In genomic region chr12:11756022-11756421, GRCh38 we compare ENCODE assay signal across 13 cellular contexts.
DNase-seq lines count a peak whose midpoint lies in the region; ATAC-seq, FAIRE-seq and TF ChIP-seq lines count a peak whose summit lies in the region.
"Had no signal": no experiment of that assay in that cellular context is flagged by ENCODE, and none has a peak within 500 bp of the region (broad histone marks: within the 10 kb centered on the region; RNA-seq: fewer than 3 reads in every experiment).

No MANE protein-coding gene starts in this region.

- H3K23ac ChIP-seq in IMR-90 (ENCODE audit: low read depth, low read length): 0 out of 2 replicates have a peak overlapping the region, but pooled peaks have one; percentile 31

- H3K14ac ChIP-seq in IMR-90 (replicated peaks; ENCODE audit: low read depth, low read length): peak overlapping the region; percentile 43; the same call in 1 of the 2 replicates

- H4K5ac ChIP-seq in IMR-90 (ENCODE audit: low read depth, low read length): no peak overlapping the region; the same call in 1 of the 2 replicates

- no peak overlapping the region for H3K56ac ChIP-seq in IMR-90 (ENCODE audit: extremely low read depth, insufficient read depth, low read length)

- H4K20me1 ChIP-seq in IMR-90 (ENCODE audit: insufficient read depth, low read length): no peaks in the 10 kb centered on the region
- peaks cover 8% of the 10 kb centered on the region for H4K20me1 ChIP-seq in astrocyte (ENCODE audit: insufficient read depth, low read length)

- H3K4me3 Mint-ChIP-seq in astrocyte (ENCODE audit: unreplicated experiment): peak overlapping the region; percentile 18
- H3K4me3 Mint-ChIP-seq in memory B cell: no peak overlapping the region
- H3K4me3 Mint-ChIP-seq: CD4-positive, alpha-beta T cell had no signal

- peaks cover 19% of the 10 kb centered on the region; the same call in 1 of the 2 replicates for H3K9me1 ChIP-seq in IMR-90 (ENCODE audit: insufficient read depth, low read length)

- H2AK9ac ChIP-seq in IMR-90 (replicated peaks; ENCODE audit: low read depth, low read length, poor library complexity): no peak overlapping the region

- intact Hi-C loops in IMR-90 (cut with micrococcal nuclease): no loop called here
- intact Hi-C loops in spleen (cut with DNase I; ENCODE audit: low total_unique reads): no loop called here

- no peaks in the 10 kb centered on the region for H3K27me3 ChIP-seq in IMR-90 (ENCODE audit: control insufficient read depth, insufficient read depth, low read length)
- no peaks in the 10 kb centered on the region for H3K27me3 ChIP-seq in astrocyte (ENCODE audit: insufficient read depth, low read length)
- no peaks in the 10 kb centered on the region for H3K27me3 ChIP-seq in spleen (replicated peaks in 1 of 7)
- no peaks in the 10 kb centered on the region for H3K27me3 ChIP-seq in foreskin keratinocyte

- no peak overlapping the region for H3K27ac Mint-ChIP-seq in astrocyte (ENCODE audit: unreplicated experiment)
- H3K27ac Mint-ChIP-seq in memory B cell: peak overlapping the region; percentile 83
- H3K27ac Mint-ChIP-seq: CD4-positive, alpha-beta T cell had no signal

- no peak for DNase-seq in IMR-90
- DNase-seq in astrocyte (ENCODE audit: low read depth): no peak
- no peak for DNase-seq in memory B cell (ENCODE audit: low spot score in 2 of 2)
- no peak for DNase-seq in spleen
- DNase-seq in foreskin keratinocyte: no peak
- DNase-seq in SKM-1 treated with dmso at 0.1 percent for 144 hours (lab: John Stamatoyannopoulos, UW; ENCODE audit: unreplicated experiment): no peak
- DNase-seq in iPS-NIHi11 (ENCODE audit: low spot score): no peak
- DNase-seq in HUDEP-2 (lab: John Stamatoyannopoulos, UW; ENCODE audit: unreplicated experiment in 76 of 76): no peak
- DNase-seq: CD4-positive, alpha-beta T cell; GF-D8; HCEC 1CT; OCI-M1 had no signal

- H2AFZ ChIP-seq in IMR-90 (replicated peaks; ENCODE audit: low read length, poor library complexity) (no peak overlapping the region), astrocyte (ENCODE audit: low read depth, low read length) (no peak overlapping the region)

- peak overlapping the region; percentile 77 for H3K4ac ChIP-seq in IMR-90 (ENCODE audit: low read depth, low read length)

- H3K27me3 Mint-ChIP-seq in astrocyte (ENCODE audit: low read depth, unreplicated experiment): no peaks in the 10 kb centered on the region
- H3K27me3 Mint-ChIP-seq in memory B cell: no peaks in the 10 kb centered on the region
- H3K27me3 Mint-ChIP-seq: CD4-positive, alpha-beta T cell had no signal

- no peak for FAIRE-seq in astrocyte (lab: Jason Lieb, UNC)
- FAIRE-seq: endometrium had no signal

- TF ChIP-seq RAD21 in IMR-90 (IDR thresholded peaks at IDR 0.05; ENCODE audit: low read length): no peak

- H3K4me1 Mint-ChIP-seq in astrocyte (ENCODE audit: low read depth, unreplicated experiment) (peaks cover 47% of the 10 kb centered on the region), memory B cell (peaks cover 51% of the 10 kb centered on the region)

- H3K4me1 ChIP-seq in IMR-90 (ENCODE audit: control insufficient read depth, insufficient read depth, low read length) (peaks cover 16% of the 10 kb centered on the region), astrocyte (ENCODE audit: insufficient read depth, low read length) (peaks cover 16% of the 10 kb centered on the region), spleen (peaks cover 26 to 89% (median 56%) of the 10 kb centered on the region in 6 donors), foreskin keratinocyte (no peaks in the 10 kb centered on the region)

- H3K9ac ChIP-seq in IMR-90 (ENCODE audit: low read depth, low read length) (no peak overlapping the region), astrocyte (ENCODE audit: low read length) (peak overlapping the region; percentile 5)

- peaks cover 7% of the 10 kb centered on the region for H3K36me3 Mint-ChIP-seq in astrocyte (ENCODE audit: low read depth, unreplicated experiment)
- peaks cover 22% of the 10 kb centered on the region for H3K36me3 Mint-ChIP-seq in memory B cell

- H2BK15ac ChIP-seq in IMR-90 (ENCODE audit: low read depth, low read length): peak overlapping the region; percentile 5; the same call in 1 of the 3 replicates

- H3K27ac ChIP-seq in IMR-90 (ENCODE audit: insufficient read depth, low read length) (no peak overlapping the region), astrocyte (ENCODE audit: low read depth, low read length) (peak overlapping the region; percentile 42), spleen (peak overlapping the region in 5 of 8 donors; percentile 9 to 89 (median 55)), foreskin keratinocyte (no peak overlapping the region)

- no TSS peak for BruUV-seq in IMR-90 (replicated peaks; lab: Mats Ljungman, UMichigan)

- no peak for ATAC-seq in IMR-90 (ENCODE audit: low read depth)
- no peak for ATAC-seq in memory B cell (ENCODE audit: low read depth)
- no peak for ATAC-seq in foreskin keratinocyte

- no CpG with 5 or more reads among the region's 2 CpGs for WGBS in IMR-90 (ENCODE audit: extremely low coverage in 2 of 2, insufficient read length in 1 of 2), 2 experiments
- WGBS in spleen, 5 donors: 60 to 74% (median 66%) methylated on average over 2 of the region's 2 CpGs

- peaks cover 52 to 75% of the 10 kb centered on the region in 2 experiments for H3K79me1 ChIP-seq in IMR-90 (ENCODE audit: low read depth in 1 of 2, low read length in 2 of 2)

- dilution Hi-C loops in IMR-90 (cut with HindIII; ENCODE audit: low sequenced_read_pairs, unreplicated experiment): no loop called here

- no peak for TF ChIP-seq CTCF in IMR-90 (conservative IDR thresholded peaks at IDR 0.05; ENCODE audit: low read depth, low read length)
- TF ChIP-seq CTCF in astrocyte (IDR thresholded peaks at IDR 0.05; ENCODE audit: insufficient read depth, low read depth, low read length): no peak
- no peak for TF ChIP-seq CTCF in spleen (IDR thresholded peaks at IDR 0.05 in 8 of 11, conservative IDR thresholded peaks at IDR 0.05 in 3 of 11)
- TF ChIP-seq CTCF in foreskin keratinocyte (conservative IDR thresholded peaks at IDR 0.05): no peak

- H3K4me2 ChIP-seq in IMR-90 (ENCODE audit: low read depth, low read length): no peak overlapping the region
- peak overlapping the region; percentile 32 for H3K4me2 ChIP-seq in astrocyte (ENCODE audit: low read length)

- H3K18ac ChIP-seq in IMR-90 (ENCODE audit: low read depth, low read length): peak overlapping the region; percentile 46; the same call in 1 of the 2 replicates

- no peak for TF ChIP-seq POLR2A in IMR-90 (IDR thresholded peaks at IDR 0.05; ENCODE audit: low read depth, low read length)
- no peak for TF ChIP-seq POLR2A in spleen (IDR thresholded peaks at IDR 0.05)

- POLR2A ChIA-PET in IMR-90 (lab: Charles Lee; ENCODE audit: unreplicated experiment): no interaction called here

- in situ Hi-C loops in IMR-90 (cut with MboI; ENCODE audit: low sequenced_read_pairs): no loop called here

- peaks cover 34% of the 10 kb centered on the region for H3K79me2 ChIP-seq in astrocyte (ENCODE audit: insufficient read depth, low read length)

- peaks cover 16% of the 10 kb centered on the region for H3K36me3 ChIP-seq in IMR-90 (ENCODE audit: control insufficient read depth, insufficient read depth, low read length)
- peaks cover 6% of the 10 kb centered on the region for H3K36me3 ChIP-seq in astrocyte (ENCODE audit: insufficient read depth, low read length)
- H3K36me3 ChIP-seq in spleen: peaks cover 0 to 58% (median 16%) of the 10 kb centered on the region in 6 donors

- H3K9me3 ChIP-seq in IMR-90 (ENCODE audit: control insufficient read depth, insufficient read depth, low read length) (no peaks in the 10 kb centered on the region), astrocyte (ENCODE audit: insufficient read depth, low read depth, low read length) (no peaks in the 10 kb centered on the region), spleen (no peaks in the 10 kb centered on the region)

- H2BK120ac ChIP-seq in IMR-90 (ENCODE audit: low read depth, low read length): peak overlapping the region; percentile 79

- H3K4me3 ChIP-seq in IMR-90 (ENCODE audit: insufficient read depth, low read depth, low read length) (no peak overlapping the region), astrocyte (ENCODE audit: insufficient read depth, low read depth, low read length) (no peak overlapping the region), spleen (no peak overlapping the region)

- peak overlapping the region in 1 of 2 experiments; percentile 16; a peak in 1 of 4 replicates for H4K8ac ChIP-seq in IMR-90 (ENCODE audit: low read depth in 2 of 2, low read length in 2 of 2)

- CTCF ChIA-PET in IMR-90 (lab: Yijun Ruan, JAX): no interaction called here

- peak overlapping the region; percentile 12 for H2BK20ac ChIP-seq in IMR-90 (ENCODE audit: low read depth, low read length)

- H2BK5ac ChIP-seq in IMR-90 (ENCODE audit: low read depth, low read length, poor library complexity, severe bottlenecking): peak overlapping the region; percentile 11

- H3K9me3 Mint-ChIP-seq in astrocyte (ENCODE audit: unreplicated experiment) (no peaks in the 10 kb centered on the region), memory B cell (no peaks in the 10 kb centered on the region)
- H3K9me3 Mint-ChIP-seq: CD4-positive, alpha-beta T cell had no signal

- peak overlapping the region; percentile 45 for H4K91ac ChIP-seq in IMR-90 (ENCODE audit: insufficient read depth, low read depth, low read length)

- peak overlapping the region; percentile 16; the same call in 1 of the 2 replicates for H2AK5ac ChIP-seq in IMR-90 (ENCODE audit: low read depth, low read length)

TF ChIP-seq in IMR-90, 13 proteins besides CTCF, POLR2A, EP300 and RAD21 (continues in another document):
- TF ChIP-seq RCOR1 (IDR thresholded peaks at IDR 0.05; ENCODE audit: insufficient replicate concordance, low read length) (no peak), MAFK (IDR thresholded peaks at IDR 0.05; ENCODE audit: low read depth, low read length) (no peak), BHLHE40 (IDR thresholded peaks at IDR 0.05; ENCODE audit: low read depth, low read length) (no peak), ELK1 (IDR thresholded peaks at IDR 0.05; ENCODE audit: borderline replicate concordance, low read depth, low read length) (no peak), MXI1 (IDR thresholded peaks at IDR 0.05; ENCODE audit: borderline replicate concordance, low read depth, low read length) (no peak), CEBPB (IDR thresholded peaks at IDR 0.05; ENCODE audit: low read depth, low read length) (no peak), MAZ (IDR thresholded peaks at IDR 0.05; ENCODE audit: borderline replicate concordance, low read depth, low read length) (no peak)

Comparison
In these comparisons a context has a peak if more than half of its experiments do, and no peak if none do; other contexts are left out.
1. H3K27ac ChIP-seq: peak in astrocyte (single experiment) and spleen (5 of 8); none in IMR-90 (single experiment) and foreskin keratinocyte (single experiment).